In genomic region chr6:88842320-88842719, GRCh38 we compare ENCODE assay signal across 1 cellular context.
TF ChIP-seq lines count a peak whose summit lies in the region.

No MANE protein-coding gene starts in this region.

TF ChIP-seq in WTC11, 78 proteins besides CTCF, POLR2A, EP300 and RAD21 (continued from another document):
- TF ChIP-seq E2F1 (CRISPR knock-in tag; IDR thresholded peaks at IDR 0.05) (no peak), ARID4B (CRISPR knock-in tag; IDR thresholded peaks at IDR 0.05; ENCODE audit: borderline replicate concordance) (no peak), NFYB (CRISPR knock-in tag; conservative IDR thresholded peaks at IDR 0.05; ENCODE audit: low read depth) (no peak), SMAD3 (CRISPR knock-in tag; IDR thresholded peaks at IDR 0.05; ENCODE audit: borderline replicate concordance) (no peak), MXD4 (CRISPR knock-in tag; IDR thresholded peaks at IDR 0.05; ENCODE audit: borderline replicate concordance) (no peak), CDX4 (CRISPR knock-in tag; IDR thresholded peaks at IDR 0.05; ENCODE audit: borderline replicate concordance) (no peak), GABPB1 (CRISPR knock-in tag; IDR thresholded peaks at IDR 0.05) (no peak), JAZF1 (CRISPR knock-in tag; IDR thresholded peaks at IDR 0.05) (no peak), ZNF138 (CRISPR knock-in tag; conservative IDR thresholded peaks at IDR 0.05) (no peak), ZNF425 (CRISPR knock-in tag; conservative IDR thresholded peaks at IDR 0.05) (no peak), EMX1 (CRISPR knock-in tag; IDR thresholded peaks at IDR 0.05) (no peak)
